Comparison of ENCODE assay signal across 24 cellular contexts in the genomic region with DNA sequence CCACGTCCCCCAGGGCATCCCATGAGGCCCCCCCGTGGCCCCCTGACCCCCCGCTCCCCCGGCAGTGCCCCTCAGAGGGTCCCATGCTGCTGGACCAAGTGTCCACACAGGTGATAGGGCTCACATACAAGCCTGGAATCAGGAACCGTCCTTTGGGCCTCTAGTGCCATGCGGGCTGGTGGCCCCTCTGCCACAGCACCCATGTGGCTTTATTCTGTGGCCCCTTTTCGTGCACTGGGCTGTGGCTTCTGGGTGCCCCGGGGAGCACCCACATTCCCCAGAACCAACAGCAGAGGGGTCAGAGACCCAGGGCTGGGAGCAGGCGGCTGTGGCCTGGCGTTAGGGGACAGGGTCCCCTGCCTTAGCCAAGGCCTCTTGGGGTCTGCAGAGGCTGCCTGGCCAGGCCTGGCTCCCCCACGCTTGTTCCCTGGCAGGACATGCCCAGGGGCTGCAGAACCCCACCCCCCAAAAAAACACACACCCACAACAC.
"Had no signal": no experiment of that assay in that cellular context is flagged by ENCODE, and none has a peak within 500 bp of the region (broad histone marks: within the 10 kb centered on the region; RNA-seq: fewer than 3 reads in every experiment).

No MANE protein-coding gene starts in this region.

- H3K27ac ChIP-seq: ascending aorta, esophagus muscularis mucosa, gastroesophageal sphincter, heart right ventricle, lower lobe of right lung, pancreas, SJCRH30 had no signal

- ATAC-seq: activated CD8-positive, alpha-beta T cell treated with anti-CD3 and anti-CD28 coated beads, Interleukin-2, amount 10 ng/mL, durations not matched to agents 7 days and 5 days; activated T-cell treated with anti-CD3 and anti-CD28 coated beads, Interleukin-2, amount 50 U/mL, for 4 hours; gastroesophageal sphincter; heart right ventricle; lower lobe of right lung; pancreas had no signal

- FAIRE-seq: endothelial cell of umbilical vein, pancreas had no signal

- H3K4me1 ChIP-seq: ascending aorta, esophagus muscularis mucosa, gastroesophageal sphincter, heart right ventricle, SJCRH30 had no signal

- H3K9me3 ChIP-seq: ascending aorta, esophagus muscularis mucosa, gastroesophageal sphincter, heart right ventricle, lower lobe of right lung, pancreas, SJCRH30 had no signal

- H3K27me3 Mint-ChIP-seq: activated CD4-positive, alpha-beta T cell treated with anti-CD3 and anti-CD28 coated beads, Interleukin-2, amount 10 ng/mL, durations not matched to agents 7 days and 5 days; activated naive CD8-positive, alpha-beta T cell treated with anti-CD3 and anti-CD28 coated beads, Interleukin-2, amount 50 U/mL, for 24 hours; stimulated activated naive CD8-positive, alpha-beta T cell treated with anti-CD3 and anti-CD28 coated beads, Interleukin-15, Interleukin-2, amounts not matched to agents 100 ng/mL and 50 ng/mL, for 24 hours had no signal

- H3K27me3 ChIP-seq: ascending aorta, esophagus muscularis mucosa, gastroesophageal sphincter, heart right ventricle, pancreas, SJCRH30 had no signal

- H3K36me3 Mint-ChIP-seq: immature natural killer cell had no signal

- H3K9me3 Mint-ChIP-seq: activated CD4-positive, alpha-beta T cell treated with anti-CD3 and anti-CD28 coated beads, Interleukin-2, amount 10 ng/mL, durations not matched to agents 7 days and 5 days; activated naive CD4-positive, alpha-beta T cell treated with anti-CD3 and anti-CD28 coated beads for 36 hours; activated naive CD8-positive, alpha-beta T cell treated with anti-CD3 and anti-CD28 coated beads, Interleukin-2, amount 50 U/mL, for 24 hours; activated T-cell treated with anti-CD3 and anti-CD28 coated beads, Interleukin-2, amount 50 U/mL, for 4 hours; dendritic cell treated with granulocyte-macrophage colony-stimulating factor and Interleukin-4, amounts not matched to agents 40 ng/mL and 50 ng/mL, for 4 days; immature natural killer cell; neural crest cell; stimulated activated naive CD8-positive, alpha-beta T cell treated with anti-CD3 and anti-CD28 coated beads, Interleukin-15, Interleukin-2, amounts not matched to agents 100 ng/mL and 50 ng/mL, for 24 hours had no signal

- H3K4me3 Mint-ChIP-seq: activated CD4-positive, alpha-beta T cell treated with anti-CD3 and anti-CD28 coated beads, Interleukin-2, amount 10 ng/mL, durations not matched to agents 7 days and 5 days; activated CD8-positive, alpha-beta T cell treated with anti-CD3 and anti-CD28 coated beads, Interleukin-2, amount 10 ng/mL, durations not matched to agents 7 days and 5 days; activated naive CD4-positive, alpha-beta T cell treated with anti-CD3 and anti-CD28 coated beads for 36 hours; activated naive CD8-positive, alpha-beta T cell treated with anti-CD3 and anti-CD28 coated beads, Interleukin-2, amount 50 U/mL, for 24 hours; activated T-cell treated with anti-CD3 and anti-CD28 coated beads, Interleukin-2, amount 50 U/mL, for 4 hours; dendritic cell treated with granulocyte-macrophage colony-stimulating factor and Interleukin-4, amounts not matched to agents 40 ng/mL and 50 ng/mL, for 4 days; immature natural killer cell; stimulated activated naive CD8-positive, alpha-beta T cell treated with anti-CD3 and anti-CD28 coated beads, Interleukin-15, Interleukin-2, amounts not matched to agents 100 ng/mL and 50 ng/mL, for 24 hours had no signal

- H3K4me3 ChIP-seq: ascending aorta, esophagus muscularis mucosa, gastroesophageal sphincter, heart right ventricle, lower lobe of right lung, pancreas, SJCRH30 had no signal

- DNase-seq: activated CD4-positive, alpha-beta T cell treated with anti-CD3 and anti-CD28 coated beads, Interleukin-2, amount 10 ng/mL, durations not matched to agents 7 days and 5 days; activated CD8-positive, alpha-beta memory T cell treated with anti-CD3 and anti-CD28 coated beads, Interleukin-2, amount 50 U/mL, for 4 hours; activated CD8-positive, alpha-beta T cell treated with anti-CD3 and anti-CD28 coated beads, Interleukin-2, amount 10 ng/mL, durations not matched to agents 7 days and 5 days; activated naive CD4-positive, alpha-beta T cell treated with anti-CD3 and anti-CD28 coated beads for 36 hours; activated naive CD8-positive, alpha-beta T cell treated with anti-CD3 and anti-CD28 coated beads, Interleukin-2, amount 50 U/mL, for 24 hours; activated T-cell treated with anti-CD3 and anti-CD28 coated beads, Interleukin-2, amount 50 U/mL, for 4 hours; cerebellar nuclear complex; effector CD8-positive, alpha-beta T cell; immature natural killer cell; kidney glomerular epithelial cell; SJCRH30; stimulated activated CD4-positive, alpha-beta T cell treated with anti-CD3 and anti-CD28 coated beads, Interleukin-2, amount 100 ng/mL, for 24 hours; T1000; trophoblast cell had no signal

- H3K27ac Mint-ChIP-seq: activated naive CD4-positive, alpha-beta T cell treated with anti-CD3 and anti-CD28 coated beads for 36 hours; activated naive CD8-positive, alpha-beta T cell treated with anti-CD3 and anti-CD28 coated beads, Interleukin-2, amount 50 U/mL, for 24 hours; dendritic cell treated with granulocyte-macrophage colony-stimulating factor and Interleukin-4, amounts not matched to agents 40 ng/mL and 50 ng/mL, for 4 days; immature natural killer cell; stimulated activated naive CD8-positive, alpha-beta T cell treated with anti-CD3 and anti-CD28 coated beads, Interleukin-15, Interleukin-2, amounts not matched to agents 100 ng/mL and 50 ng/mL, for 24 hours had no signal

- H3K4me1 Mint-ChIP-seq: immature natural killer cell had no signal
